In the genomic region with DNA sequence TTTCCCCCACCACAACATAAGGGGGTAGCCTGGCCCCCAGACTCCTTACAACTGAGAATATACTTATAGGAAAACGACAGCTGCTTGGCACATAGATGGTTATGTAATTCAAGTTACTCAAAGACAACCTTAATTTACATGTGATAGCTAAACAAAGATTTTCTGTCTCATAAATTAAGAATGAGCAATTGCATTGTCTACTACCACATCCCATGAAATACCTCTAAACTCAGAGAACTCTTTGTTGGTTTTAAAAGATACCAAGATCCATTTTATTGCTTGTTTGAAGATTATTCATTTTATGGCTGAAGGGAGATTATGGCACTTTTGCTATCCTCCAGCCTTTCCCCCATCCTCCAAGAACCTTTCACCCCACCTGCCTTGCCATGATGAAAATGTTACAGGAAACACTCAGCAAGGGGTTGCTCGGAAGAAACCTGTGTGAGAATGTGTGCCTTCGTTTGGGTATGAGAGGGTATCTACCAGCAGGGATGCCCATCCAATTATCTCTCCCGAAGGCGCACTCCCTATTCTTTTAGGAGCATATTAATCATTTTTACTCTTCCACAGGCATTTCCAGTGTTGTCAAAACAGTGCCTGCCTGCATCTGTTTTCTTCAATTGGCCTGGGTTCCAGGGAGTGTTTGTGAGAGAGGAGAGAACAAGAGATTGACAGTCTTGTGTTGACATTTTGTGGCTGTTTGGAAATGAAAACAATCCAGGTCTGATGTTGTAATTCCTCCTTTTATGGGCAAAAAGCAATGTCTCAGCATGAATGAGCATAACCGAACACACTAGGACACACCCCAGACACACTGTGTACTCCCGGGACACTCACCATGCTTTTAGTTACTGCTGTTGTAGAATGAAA, we compare ENCODE assay signal across 9 cellular contexts.
DNase-seq lines count a peak whose midpoint lies in the region; ATAC-seq and TF ChIP-seq lines count a peak whose summit lies in the region.
"Had no signal": no experiment of that assay in that cellular context is flagged by ENCODE, and none has a peak within 500 bp of the region (broad histone marks: within the 10 kb centered on the region; RNA-seq: fewer than 3 reads in every experiment).

No MANE protein-coding gene starts in this region.

- POLR2A ChIA-PET in PC-3 (lab: Charles Lee; ENCODE audit: unreplicated experiment), result no interaction called here

- peaks cover 12% of the 10 kb centered on the region for H3K4me1 Mint-ChIP-seq in mesothelial cell of epicardium

- H3K4me1 ChIP-seq in PC-3 (ENCODE audit: insufficient read depth, low read length), result no peaks in the 10 kb centered on the region

- BruUV-seq in PC-3 (replicated peaks; lab: Mats Ljungman, UMichigan), result no TSS peak

- H3K36me3 Mint-ChIP-seq in mesothelial cell of epicardium, result peaks cover 4% of the 10 kb centered on the region

- CTCF ChIA-PET in PC-3 (lab: Charles Lee), result no interaction called here

- no peaks in the 10 kb centered on the region for H3K27me3 ChIP-seq in PC-3 (ENCODE audit: low read length)

- H3K4me3 ChIP-seq in PC-3 (ENCODE audit: low read length) (no peak overlapping the region), fibroblast of the aortic adventitia (ENCODE audit: low read depth, low read length) (no peak overlapping the region)

- intact Hi-C loops in PC-3 (cut with micrococcal nuclease) (no loop called here), sciatic nerve (cut with DNase I) (no loop called here)

- no peak overlapping the region for H3K27ac Mint-ChIP-seq in mesothelial cell of epicardium
- H3K27ac Mint-ChIP-seq: nephron progenitor cell had no signal

- peak; percentile 53 for DNase-seq in GM03348 (ENCODE audit: low spot score)
- DNase-seq in PC-3, result peak; percentile 47
- peak; percentile 4 for DNase-seq in fibroblast of the aortic adventitia (ENCODE audit: low read depth)
- no peak for DNase-seq in sciatic nerve (ENCODE audit: low spot score)
- no peak for DNase-seq in NK-92 treated with Interleukin-12 subunit alpha and Interleukin-12 subunit beta, amount 100 ng/mL, for 24 hours (lab: John Stamatoyannopoulos, UW)
- DNase-seq in mesothelial cell of epicardium (ENCODE audit: low spot score in 2 of 2, unreplicated experiment in 2 of 2), result no peak
- no peak for DNase-seq in nucleus accumbens (lab: John Stamatoyannopoulos, UW)
- DNase-seq: nephron progenitor cell had no signal

- peaks cover 20% of the 10 kb centered on the region for H3K9me3 Mint-ChIP-seq in mesothelial cell of epicardium
- H3K9me3 Mint-ChIP-seq: nephron progenitor cell had no signal

- no peak overlapping the region for H3K4me2 ChIP-seq in PC-3 (ENCODE audit: low read length)

- H3K36me3 ChIP-seq in PC-3 (ENCODE audit: low read depth, low read length), result no peaks in the 10 kb centered on the region

- ATAC-seq in PC-3 (no peak), sciatic nerve (peak; percentile 96), HG03175 (IDR thresholded peaks at IDR 0.05; ENCODE audit: unreplicated experiment) (no peak)

- TF ChIP-seq CTCF in PC-3 (conservative IDR thresholded peaks at IDR 0.05; ENCODE audit: low read depth, low read length) (no peak), fibroblast of the aortic adventitia (IDR thresholded peaks at IDR 0.05; ENCODE audit: insufficient read depth, low read length) (no peak), mesothelial cell of epicardium (IDR thresholded peaks at IDR 0.05; ENCODE audit: unreplicated experiment) (no peak)

- no peak overlapping the region for H3K27ac ChIP-seq in PC-3 (ENCODE audit: low read length)

- H4K20me1 ChIP-seq in PC-3 (ENCODE audit: low read length), result no peaks in the 10 kb centered on the region

- no peaks in the 10 kb centered on the region for H3K79me2 ChIP-seq in PC-3 (ENCODE audit: low read length)

- H3F3A ChIP-seq in PC-3 (ENCODE audit: low read length, unreplicated experiment), result no peaks in the 10 kb centered on the region

- H2AFZ ChIP-seq in PC-3 (ENCODE audit: low read length), result no peak overlapping the region

- H3K4me3 Mint-ChIP-seq in mesothelial cell of epicardium, result no peak overlapping the region
- H3K4me3 Mint-ChIP-seq: nephron progenitor cell had no signal

- H3K9me3 ChIP-seq in PC-3 (ENCODE audit: low read length), result no peaks in the 10 kb centered on the region

- H3K9me2 ChIP-seq in PC-3 (replicated peaks; ENCODE audit: low read length), result no peaks in the 10 kb centered on the region

- no peaks in the 10 kb centered on the region for H3K27me3 Mint-ChIP-seq in mesothelial cell of epicardium (ENCODE audit: low read depth)

- H3K9ac ChIP-seq in PC-3 (ENCODE audit: low read length), result no peak overlapping the region

Comparison
In these comparisons a context has a peak if more than half of its experiments do, and no peak if none do; other contexts are left out.
1. DNase-seq: peak in GM03348 (single experiment), PC-3 (single experiment) and fibroblast of the aortic adventitia (single experiment); none in sciatic nerve (single experiment), NK-92 treated with Interleukin-12 subunit alpha and Interleukin-12 subunit beta, amount 100 ng/mL, for 24 hours (single experiment), mesothelial cell of epicardium (0 of 2) and nucleus accumbens (0 of 56).